Comparison of ENCODE assay signal across 2 cellular contexts in genomic region chr16:67312450-67313118, GRCh38.
TF ChIP-seq lines count a peak whose summit lies in the region.

No MANE protein-coding gene starts in this region.

TF ChIP-seq in HEK293, 187 proteins besides CTCF, POLR2A, EP300 and RAD21:
- TF ChIP-seq ZNF791 (tag by site-specific recombination; IDR thresholded peaks at IDR 0.05) (no peak), ZNF2 (tag by site-specific recombination; IDR thresholded peaks at IDR 0.05) (no peak), ZFHX2 (tag by site-specific recombination; conservative IDR thresholded peaks at IDR 0.05) (no peak), OSR2 (tag by site-specific recombination; IDR thresholded peaks at IDR 0.05) (no peak), HOXD13 (CRISPR knock-in tag; IDR thresholded peaks at IDR 0.05; ENCODE audit: borderline replicate concordance) (no peak), WT1 (tag by site-specific recombination; IDR thresholded peaks at IDR 0.05) (peak; percentile 83)

TF ChIP-seq in endothelial cell of umbilical vein, 7 proteins besides CTCF, POLR2A, EP300 and RAD21:
- no peak for TF ChIP-seq FOS (IDR thresholded peaks at IDR 0.05; ENCODE audit: borderline replicate concordance, insufficient read depth, low read length)
- no peak for TF ChIP-seq MAX (IDR thresholded peaks at IDR 0.05; ENCODE audit: insufficient read depth, insufficient read length)
- no peak for TF ChIP-seq POLR2AphosphoS5 (IDR thresholded peaks at IDR 0.05; ENCODE audit: insufficient read depth, low read depth, low read length)
- no peak for TF ChIP-seq JUN (IDR thresholded peaks at IDR 0.05; ENCODE audit: borderline replicate concordance, insufficient read depth, insufficient read length, low read depth)
- TF ChIP-seq GATA2 (IDR thresholded peaks at IDR 0.05; ENCODE audit: insufficient read depth, insufficient read length, low read depth, low read length): no peak
- TF ChIP-seq EZH2 (IDR thresholded peaks at IDR 0.05; ENCODE audit: borderline replicate concordance, low read depth, low read length, severe bottlenecking): no peak
- TF ChIP-seq MYC (IDR thresholded peaks at IDR 0.05; ENCODE audit: low read depth, low read length): no peak
